22 cellular contexts compared by ENCODE assay signal in genomic region chr2:8376603-8377423, GRCh38.
DNase-seq lines count a peak whose midpoint lies in the region; ATAC-seq and FAIRE-seq lines count a peak whose summit lies in the region.
"Had no signal": no experiment of that assay in that cellular context is flagged by ENCODE, and none has a peak within 500 bp of the region (broad histone marks: within the 10 kb centered on the region; RNA-seq: fewer than 3 reads in every experiment).

No MANE protein-coding gene starts in this region.

- H3K9me3 Mint-ChIP-seq in activated T-helper 17 cell treated with anti-CD3 and anti-CD28 coated beads, Interleukin-2, amount 50 U/mL, for 72 hours: no peaks in the 10 kb centered on the region

- peak overlapping the region; percentile 97 for H3K27ac Mint-ChIP-seq in activated T-helper 17 cell treated with anti-CD3 and anti-CD28 coated beads, Interleukin-2, amount 50 U/mL, for 72 hours
- H3K27ac Mint-ChIP-seq: activated naive CD4-positive, alpha-beta T cell treated with anti-CD3 and anti-CD28 coated beads, Interleukin-2, amount 50 U/mL, for 72 hours; IgD-negative memory B cell; mesothelial cell of epicardium had no signal

- peak; percentile 3 for DNase-seq in activated gamma-delta T cell treated with anti-CD3 and anti-CD28 coated beads, Interleukin-2, amount 50 U/mL, for 16 hours (ENCODE audit: low read depth)
- no peak for DNase-seq in activated gamma-delta T cell treated with Interleukin-2 at 50 U/mL for 16 hours
- DNase-seq in GM18507 (ENCODE audit: extremely low spot score, insufficient read length, low read depth): no peak
- peak; percentile 32 for DNase-seq in stimulated activated naive CD8-positive, alpha-beta T cell treated with anti-CD3 and anti-CD28 coated beads, Interleukin-15, Interleukin-2, amounts not matched to agents 100 U/mL and 50 U/mL, for 24 hours
- DNase-seq in NCI-H446 (lab: John Stamatoyannopoulos, UW): no peak
- DNase-seq in left cardiac atrium: no peak
- DNase-seq: EL; MV-4-11; NCI-H1930; NCI-H446 treated with DMSO at 0.1 percent for 48 hours; NK-92 treated with Interleukin-12 subunit alpha and Interleukin-12 subunit beta, amount 100 ng/mL, for 24 hours; spleen; transverse colon had no signal

- H3K4me1 Mint-ChIP-seq in activated T-helper 17 cell treated with anti-CD3 and anti-CD28 coated beads, Interleukin-2, amount 50 U/mL, for 72 hours: peaks cover 37% of the 10 kb centered on the region

- H3K4me3 Mint-ChIP-seq in activated T-helper 17 cell treated with anti-CD3 and anti-CD28 coated beads, Interleukin-2, amount 50 U/mL, for 72 hours: peak overlapping the region; percentile 78
- H3K4me3 Mint-ChIP-seq: IgD-negative memory B cell, mesothelial cell of epicardium had no signal

- H3K27me3 Mint-ChIP-seq in activated T-helper 17 cell treated with anti-CD3 and anti-CD28 coated beads, Interleukin-2, amount 50 U/mL, for 72 hours: no peaks in the 10 kb centered on the region

- intact Hi-C loops in left cardiac atrium (cut with DNase I): no loop called here

- FAIRE-seq in GM18507 (lab: Jason Lieb, UNC): peak; percentile 5
- FAIRE-seq: bronchial epithelial cell had no signal

- peaks cover 47% of the 10 kb centered on the region for H3K36me3 Mint-ChIP-seq in activated T-helper 17 cell treated with anti-CD3 and anti-CD28 coated beads, Interleukin-2, amount 50 U/mL, for 72 hours (ENCODE audit: low read depth)

- peak; percentile 57 for ATAC-seq in activated T-helper 17 cell treated with anti-CD3 and anti-CD28 coated beads, Interleukin-2, amount 50 U/mL, for 72 hours (replicated peaks)
- peak; percentile 81 for ATAC-seq in stimulated activated naive CD8-positive, alpha-beta T cell treated with anti-CD3 and anti-CD28 coated beads, Interleukin-15, Interleukin-2, amounts not matched to agents 100 U/mL and 50 U/mL, for 24 hours
- ATAC-seq in HG02938 (IDR thresholded peaks at IDR 0.05; ENCODE audit: unreplicated experiment) (no peak), left cardiac atrium (no peak)
- ATAC-seq: esophagus mucosa, HCT116, left colon had no signal

Comparison
In these comparisons a context has a peak if more than half of its experiments do, and no peak if none do; other contexts are left out.
1. DNase-seq: peak in activated gamma-delta T cell treated with anti-CD3 and anti-CD28 coated beads, Interleukin-2, amount 50 U/mL, for 16 hours (single experiment) and stimulated activated naive CD8-positive, alpha-beta T cell treated with anti-CD3 and anti-CD28 coated beads, Interleukin-15, Interleukin-2, amounts not matched to agents 100 U/mL and 50 U/mL, for 24 hours (single experiment); none in activated gamma-delta T cell treated with Interleukin-2 at 50 U/mL for 16 hours (single experiment), GM18507 (single experiment), NCI-H446 (0 of 2) and left cardiac atrium (single experiment).
2. ATAC-seq: peak in activated T-helper 17 cell treated with anti-CD3 and anti-CD28 coated beads, Interleukin-2, amount 50 U/mL, for 72 hours (single experiment) and stimulated activated naive CD8-positive, alpha-beta T cell treated with anti-CD3 and anti-CD28 coated beads, Interleukin-15, Interleukin-2, amounts not matched to agents 100 U/mL and 50 U/mL, for 24 hours (single experiment); none in HG02938 (single experiment) and left cardiac atrium (0 of 2).